ENCODE assay signal across 11 cellular contexts in the genomic region with DNA sequence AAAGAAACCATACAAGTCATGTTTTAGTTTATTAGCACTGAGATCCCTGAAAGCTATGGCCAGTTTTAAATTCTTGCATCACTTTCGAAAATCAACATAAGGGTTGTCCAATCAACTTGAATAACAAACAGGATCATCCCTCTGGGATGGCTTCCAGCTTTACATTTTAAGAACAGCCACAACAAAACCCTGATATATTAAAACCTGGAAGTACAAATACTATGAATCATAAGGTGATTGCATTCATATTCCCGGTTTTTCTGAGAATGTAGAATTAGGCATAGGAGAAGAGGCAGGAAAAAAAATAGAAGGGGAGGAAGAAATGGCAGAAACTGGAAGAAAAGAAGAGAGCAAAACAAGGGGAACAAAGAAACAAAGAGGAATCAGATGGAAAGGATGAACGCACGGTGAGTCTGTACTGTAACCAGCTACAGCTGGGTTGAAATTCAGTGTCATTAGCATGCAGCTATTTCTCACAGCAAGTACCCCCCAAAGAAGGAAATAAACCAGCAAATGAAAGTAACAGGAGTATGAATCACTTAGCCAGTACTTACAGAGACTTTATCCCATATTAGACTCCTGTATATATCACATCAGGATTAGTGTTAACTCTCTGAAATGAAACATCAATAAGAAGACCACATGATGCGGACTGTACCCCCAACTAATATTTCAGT.
A peak's percentile ranks its signal among the peaks of the same experiment; 100 is the strongest.
DNase-seq lines count a peak whose midpoint lies in the region; ATAC-seq, FAIRE-seq and TF ChIP-seq lines count a peak whose summit lies in the region.
"Had no signal": no experiment of that assay in that cellular context is flagged by ENCODE, and none has a peak within 500 bp of the region (broad histone marks: within the 10 kb centered on the region; RNA-seq: fewer than 3 reads in every experiment).

No MANE protein-coding gene starts in this region.

- H2AFZ ChIP-seq in KMS-11 (ENCODE audit: low read depth): no peak overlapping the region

- H3K4me3 Mint-ChIP-seq in activated CD4-positive, alpha-beta T cell treated with anti-CD3 and anti-CD28 coated beads, Interleukin-2, amount 10 ng/mL, durations not matched to agents 24 days and 14 days: no peak overlapping the region
- H3K4me3 Mint-ChIP-seq: WTC11 had no signal

- intact Hi-C loops in pancreas (cut with DNase I): no loop called here
- intact Hi-C loops in activated CD4-positive, alpha-beta T cell treated with anti-CD3 and anti-CD28 coated beads, Interleukin-2, amount 10 ng/mL, durations not matched to agents 24 days and 14 days (cut with micrococcal nuclease): loop anchor here (1.0 kb wide), 1 partner anchor 10 kb away; no protein-coding TSS in a partner anchor

- H4K5ac ChIP-seq in mesendoderm (ENCODE audit: low read length): no peak overlapping the region

- H2BK120ac ChIP-seq in mesendoderm (ENCODE audit: low read depth, low read length): no peak overlapping the region

- no peak overlapping the region for H3K18ac ChIP-seq in mesendoderm (ENCODE audit: low read length)

- H4K20me1 ChIP-seq in KMS-11 (ENCODE audit: insufficient read depth): no peaks in the 10 kb centered on the region

- WGBS in pancreas, 2 donors: 88 to 96% methylated on average over 5 of the region's 5 CpGs
- no CpG with 5 or more reads among the region's 5 CpGs for WGBS in mesendoderm (ENCODE audit: extremely low coverage, insufficient coverage, low lambda C conversion rate)

- H3K4me1 ChIP-seq in KMS-11 (ENCODE audit: low read depth, poor library complexity, severe bottlenecking) (peaks cover 49% of the 10 kb centered on the region), pancreas (no peaks in the 10 kb centered on the region), mesendoderm (ENCODE audit: control insufficient read depth, low read depth, low read length) (peaks cover 8% of the 10 kb centered on the region)

- H3K79me1 ChIP-seq in mesendoderm (ENCODE audit: low read length): no peaks in the 10 kb centered on the region

- H3K27ac ChIP-seq in KMS-11: no peak overlapping the region
- peak overlapping the region; percentile 68 for H3K27ac ChIP-seq in brain microvascular endothelial cell
- H3K27ac ChIP-seq in pancreas: no peak overlapping the region
- H3K27ac ChIP-seq in mesendoderm (ENCODE audit: low read depth, low read length): no peak overlapping the region

- H3K27ac Mint-ChIP-seq in activated CD4-positive, alpha-beta T cell treated with anti-CD3 and anti-CD28 coated beads, Interleukin-2, amount 10 ng/mL, durations not matched to agents 24 days and 14 days: no peak overlapping the region
- H3K27ac Mint-ChIP-seq: WTC11 had no signal

- no peaks in the 10 kb centered on the region for H3K36me3 Mint-ChIP-seq in activated CD4-positive, alpha-beta T cell treated with anti-CD3 and anti-CD28 coated beads, Interleukin-2, amount 10 ng/mL, durations not matched to agents 24 days and 14 days (ENCODE audit: low read depth)
- H3K36me3 Mint-ChIP-seq: WTC11 had no signal

- H3K4ac ChIP-seq in mesendoderm (ENCODE audit: low read depth, low read length): no peak overlapping the region

- peaks cover 4% of the 10 kb centered on the region for H3K9me3 Mint-ChIP-seq in activated CD4-positive, alpha-beta T cell treated with anti-CD3 and anti-CD28 coated beads, Interleukin-2, amount 10 ng/mL, durations not matched to agents 24 days and 14 days

- H3K9me3 ChIP-seq in pancreas: no peaks in the 10 kb centered on the region

- peaks cover 29% of the 10 kb centered on the region for H3K4me1 Mint-ChIP-seq in activated CD4-positive, alpha-beta T cell treated with anti-CD3 and anti-CD28 coated beads, Interleukin-2, amount 10 ng/mL, durations not matched to agents 24 days and 14 days

- no peak overlapping the region for H3K23ac ChIP-seq in mesendoderm (ENCODE audit: low read length)

- H3K27me3 Mint-ChIP-seq in activated CD4-positive, alpha-beta T cell treated with anti-CD3 and anti-CD28 coated beads, Interleukin-2, amount 10 ng/mL, durations not matched to agents 24 days and 14 days: peaks cover 1% of the 10 kb centered on the region

- DNase-seq in GM04503 (ENCODE audit: low read depth): peak; percentile 38
- peak; percentile 56 for DNase-seq in brain microvascular endothelial cell
- no peak for DNase-seq in pancreas
- DNase-seq in mesendoderm: no peak
- DNase-seq in DMS79 (lab: John Stamatoyannopoulos, UW): no peak
- no peak for DNase-seq in activated CD4-positive, alpha-beta T cell treated with anti-CD3 and anti-CD28 coated beads, Interleukin-2, amount 10 ng/mL, durations not matched to agents 24 days and 14 days
- DNase-seq: NCI-H1930 had no signal

- H3K9ac ChIP-seq in KMS-11 (no peak overlapping the region), mesendoderm (ENCODE audit: low read length) (no peak overlapping the region)

- H3K27me3 ChIP-seq in KMS-11 (ENCODE audit: insufficient read depth, low read depth) (no peaks in the 10 kb centered on the region), brain microvascular endothelial cell (replicated peaks) (no peaks in the 10 kb centered on the region), pancreas (no peaks in the 10 kb centered on the region), mesendoderm (ENCODE audit: insufficient read depth, low read length, poor library complexity) (no peaks in the 10 kb centered on the region)

- TF ChIP-seq CTCF in KMS-11 (conservative IDR thresholded peaks at IDR 0.05; ENCODE audit: low read depth, low read length): no peak
- no peak for TF ChIP-seq CTCF in brain microvascular endothelial cell (IDR thresholded peaks at IDR 0.05; ENCODE audit: low read depth, low read length, missing control alignments)
- TF ChIP-seq CTCF in pancreas (IDR thresholded peaks at IDR 0.05): no peak

- H2BK15ac ChIP-seq in mesendoderm (replicated peaks; ENCODE audit: low read depth): no peak overlapping the region

- H2AK5ac ChIP-seq in mesendoderm (ENCODE audit: low read length): no peak overlapping the region

- in situ Hi-C loops in brain microvascular endothelial cell (cut with HindIII; ENCODE audit: low pct_ligation_motif_present, low sequenced_read_pairs): no loop called here

- H3K79me2 ChIP-seq in KMS-11 (ENCODE audit: insufficient read depth, low read depth): no peaks in the 10 kb centered on the region
- no peaks in the 10 kb centered on the region for H3K79me2 ChIP-seq in mesendoderm (ENCODE audit: control insufficient read depth, insufficient read depth, low read length)

- FAIRE-seq in pancreas (lab: Jason Lieb, UNC): peak; percentile 41

- H2BK5ac ChIP-seq in mesendoderm (ENCODE audit: low read length): no peak overlapping the region

- no peaks in the 10 kb centered on the region for H3K36me3 ChIP-seq in KMS-11 (ENCODE audit: insufficient read depth)
- no peaks in the 10 kb centered on the region for H3K36me3 ChIP-seq in brain microvascular endothelial cell (replicated peaks)
- H3K36me3 ChIP-seq in pancreas: no peaks in the 10 kb centered on the region
- H3K36me3 ChIP-seq in mesendoderm (ENCODE audit: control insufficient read depth, insufficient read depth, low read length): no peaks in the 10 kb centered on the region

- no peak overlapping the region for H3K56ac ChIP-seq in mesendoderm (ENCODE audit: low read length)

- H3K4me2 ChIP-seq in KMS-11 (peak overlapping the region; percentile 45), mesendoderm (ENCODE audit: low read length) (no peak overlapping the region)

- no peak overlapping the region for H4K8ac ChIP-seq in mesendoderm (ENCODE audit: low read depth, low read length)

- H3K4me3 ChIP-seq in KMS-11 (IDR thresholded peaks at IDR 0.05; ENCODE audit: insufficient read depth, low read depth, low read length): no peak overlapping the region
- H3K4me3 ChIP-seq in brain microvascular endothelial cell (ENCODE audit: low read depth, low read length): peak overlapping the region; percentile 18
- no peak overlapping the region for H3K4me3 ChIP-seq in pancreas
- no peak overlapping the region for H3K4me3 ChIP-seq in mesendoderm (ENCODE audit: low read length)
- H3K4me3 ChIP-seq: lung had no signal

- peak in 1 of 4 donors; percentile 51 for ATAC-seq in pancreas
- no peak for ATAC-seq in HG02852 (IDR thresholded peaks at IDR 0.05; ENCODE audit: unreplicated experiment)
- ATAC-seq: WTC11 had no signal

Comparison
In these comparisons a context has a peak if more than half of its experiments do, and no peak if none do; other contexts are left out.
1. DNase-seq: peak in GM04503 (single experiment) and brain microvascular endothelial cell (single experiment); none in pancreas (0 of 6), mesendoderm (single experiment), DMS79 (single experiment) and activated CD4-positive, alpha-beta T cell treated with anti-CD3 and anti-CD28 coated beads, Interleukin-2, amount 10 ng/mL, durations not matched to agents 24 days and 14 days (single experiment).